In genomic region chr14:90758959-90759358, GRCh38 we compare ENCODE assay signal across 1 cellular context.
TF ChIP-seq lines count a peak whose summit lies in the region.

No MANE protein-coding gene starts in this region.

TF ChIP-seq in HepG2, 621 proteins besides CTCF, POLR2A, EP300 and RAD21 (continued from another document):
- TF ChIP-seq TARDBP (CRISPR knock-in tag; IDR thresholded peaks at IDR 0.05) (no peak), TAF1 (CRISPR knock-in tag; IDR thresholded peaks at IDR 0.05) (0 out of 2 replicates have a peak, but pooled peaks have one; percentile 1), ZNF30 (CRISPR knock-in tag; IDR thresholded peaks at IDR 0.05) (no peak), FUBP1 (CRISPR knock-in tag; IDR thresholded peaks at IDR 0.05; ENCODE audit: borderline replicate concordance) (no peak), ZFP1 (CRISPR knock-in tag; IDR thresholded peaks at IDR 0.05) (no peak), ZNF335 (CRISPR knock-in tag; IDR thresholded peaks at IDR 0.05) (no peak), HMGXB4 (CRISPR knock-in tag; IDR thresholded peaks at IDR 0.05; ENCODE audit: borderline replicate concordance in 1 of 2, low read depth in 1 of 2) (no peak), HNRNPLL (IDR thresholded peaks at IDR 0.05; ENCODE audit: low read depth, low read length, poor library complexity, severe bottlenecking) (peak; percentile 2), ZNF501 (CRISPR knock-in tag; IDR thresholded peaks at IDR 0.05) (0 out of 2 replicates have a peak, but pooled peaks have one; percentile 17), ZNF260 (CRISPR knock-in tag; IDR thresholded peaks at IDR 0.05; ENCODE audit: borderline replicate concordance, low read depth) (no peak), KAT2B (IDR thresholded peaks at IDR 0.05; ENCODE audit: borderline replicate concordance, low read depth, low read length) (no peak)
TF ChIP-seq in HepG2: peak in this region for 4.
